ENCODE assay signal across 21 cellular contexts in genomic region chr17:77664097-77664729, GRCh38.
"Had no signal": no experiment of that assay in that cellular context is flagged by ENCODE, and none has a peak within 500 bp of the region (broad histone marks: within the 10 kb centered on the region; RNA-seq: fewer than 3 reads in every experiment).

No MANE protein-coding gene starts in this region.

- DNase-seq: activated CD4-positive, alpha-beta T cell treated with anti-CD3 and anti-CD28 coated beads, Interleukin-2, amount 50 U/mL, for 48 hours; activated naive CD4-positive, alpha-beta T cell treated with Interleukin-2 at 50 U/mL for 16 hours; activated T-cell treated with anti-CD3 and anti-CD28 coated beads, Interleukin-2, amount 50 U/mL, for 1 hour; anterior cingulate cortex; body of pancreas; effector memory CD8-positive, alpha-beta T cell; foreskin melanocyte; kidney; lower lobe of right lung; mesendoderm; mucosa of descending colon; stimulated activated CD4-positive, alpha-beta T cell treated with anti-CD3 and anti-CD28 coated beads, Interleukin-4, amount 100 ng/mL, for 1 hour; stimulated activated naive CD8-positive, alpha-beta T cell treated with anti-CD3 and anti-CD28 coated beads, Interleukin-15, Interleukin-2, amounts not matched to agents 100 U/mL and 50 U/mL, for 24 hours; T-helper 1 cell; T1000; upper lobe of left lung had no signal

- H3K36me3 ChIP-seq: cardiac muscle cell, lower lobe of right lung, upper lobe of left lung had no signal

- ATAC-seq: body of pancreas; effector memory CD8-positive, alpha-beta T cell; esophagus mucosa; lower lobe of right lung; mucosa of descending colon; stimulated activated naive CD8-positive, alpha-beta T cell treated with anti-CD3 and anti-CD28 coated beads, Interleukin-15, Interleukin-2, amounts not matched to agents 100 U/mL and 50 U/mL, for 24 hours; WTC11 had no signal

- H3K4me1 ChIP-seq: body of pancreas, lower lobe of right lung had no signal

- H3K9me3 ChIP-seq: lower lobe of right lung had no signal

- H3K27ac Mint-ChIP-seq: effector memory CD8-positive, alpha-beta T cell; WTC11 had no signal

- H3K27ac ChIP-seq: body of pancreas, cardiac muscle cell, lower lobe of right lung, upper lobe of left lung had no signal

- H3K27me3 ChIP-seq: cardiac muscle cell, upper lobe of left lung had no signal

- H3K4me3 ChIP-seq: body of pancreas, cardiac muscle cell, lower lobe of right lung, mucosa of descending colon, upper lobe of left lung had no signal

- FAIRE-seq: colon, endothelial cell of umbilical vein, kidney had no signal

- H3K4me3 Mint-ChIP-seq: effector memory CD8-positive, alpha-beta T cell; WTC11 had no signal

- H3K9me3 Mint-ChIP-seq: effector memory CD8-positive, alpha-beta T cell had no signal
